ENCODE assay signal across 19 cellular contexts in the genomic region with DNA sequence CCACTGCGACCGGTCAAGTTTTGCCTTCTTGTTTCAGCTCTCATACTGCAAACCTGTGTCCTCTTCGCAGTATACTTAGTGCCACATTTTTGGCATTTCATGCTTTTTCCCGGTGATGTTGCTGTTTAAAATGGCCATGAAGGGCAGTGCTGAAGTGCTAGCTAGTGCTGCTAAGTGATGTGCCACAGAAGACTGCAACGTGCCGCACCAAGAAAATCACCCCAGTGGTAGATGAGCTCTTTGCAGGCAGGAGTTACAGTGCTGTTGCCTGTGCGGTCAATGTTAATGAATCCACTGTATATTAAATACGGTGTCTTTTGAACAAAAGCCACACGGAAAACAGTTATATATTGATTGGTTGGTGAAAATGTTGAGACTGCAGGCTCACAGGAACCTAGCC.
A peak's percentile ranks its signal among the peaks of the same experiment; 100 is the strongest.
DNase-seq lines count a peak whose midpoint lies in the region; ATAC-seq, FAIRE-seq and TF ChIP-seq lines count a peak whose summit lies in the region.
"Had no signal": no experiment of that assay in that cellular context is flagged by ENCODE, and none has a peak within 500 bp of the region (broad histone marks: within the 10 kb centered on the region; RNA-seq: fewer than 3 reads in every experiment).

No MANE protein-coding gene starts in this region.

- FAIRE-seq in urothelium cell line (lab: Jason Lieb, UNC) = no peak
- FAIRE-seq: GM12892, GM18507, RCC 7860 had no signal

- H3K4me3 Mint-ChIP-seq in WTC11 (no peak overlapping the region), glutamatergic neuron (ENCODE audit: unreplicated experiment) (no peak overlapping the region)
- H3K4me3 Mint-ChIP-seq in stimulated activated effector memory CD8-positive, alpha-beta T cell treated with anti-CD3 and anti-CD28 coated beads, Interleukin-12 subunit alpha, Interleukin-12 subunit beta, amount 100 ng/mL, for 72 hours = no peak overlapping the region
- H3K4me3 Mint-ChIP-seq: CD8-positive, alpha-beta T cell; HFFc6 had no signal

- ATAC-seq in WTC11 = peak; percentile 87
- ATAC-seq in stimulated activated effector memory CD8-positive, alpha-beta T cell treated with anti-CD3 and anti-CD28 coated beads, Interleukin-12 subunit alpha, Interleukin-12 subunit beta, amount 100 ng/mL, for 72 hours = no peak
- ATAC-seq: CD8-positive, alpha-beta T cell had no signal

- POLR2A ChIA-PET in WTC11 (lab: Charles Lee) = no interaction called here

- H3K27me3 Mint-ChIP-seq in WTC11 (ENCODE audit: low read depth) (peaks cover 3% of the 10 kb centered on the region; the same call in 1 of the 2 replicates), glutamatergic neuron (ENCODE audit: unreplicated experiment) (peaks cover 3% of the 10 kb centered on the region)

- CTCF ChIA-PET in WTC11 (lab: Charles Lee) = interaction anchor here (1.0 to 2.1 kb wide), 7 partner anchors 13 to 161 kb away, joined by 3 to 14 read pairs (median 3); no protein-coding TSS in a partner anchor

- DNase-seq in HuH-7 (ENCODE audit: low spot score) (peak; percentile 28), WTC11 (ENCODE audit: low spot score) (no peak), glutamatergic neuron (no peak), cerebellar cortex (ENCODE audit: low spot score) (no peak), urothelium cell line (ENCODE audit: low spot score) (no peak), HUDEP-2 (lab: John Stamatoyannopoulos, UW; ENCODE audit: unreplicated experiment in 76 of 76) (no peak)
- DNase-seq in stimulated activated effector memory CD8-positive, alpha-beta T cell treated with anti-CD3 and anti-CD28 coated beads, Interleukin-12 subunit alpha, Interleukin-12 subunit beta, amount 100 ng/mL, for 72 hours (ENCODE audit: low spot score in 2 of 2) = no peak
- DNase-seq: Calu3; CD8-positive, alpha-beta T cell; DMS53; HFFc6; NCI-H1417; NCI-H187 treated with DMSO at 0.1 percent for 48 hours; NCI-H345; NCI-H526 treated with DMSO at 0.1 percent for 48 hours; Right ventricle myocardium superior had no signal

- peaks cover 7% of the 10 kb centered on the region for H3K4me1 Mint-ChIP-seq in WTC11
- peaks cover 8% of the 10 kb centered on the region for H3K4me1 Mint-ChIP-seq in glutamatergic neuron (ENCODE audit: low read depth, unreplicated experiment)
- no peaks in the 10 kb centered on the region for H3K4me1 Mint-ChIP-seq in stimulated activated effector memory CD8-positive, alpha-beta T cell treated with anti-CD3 and anti-CD28 coated beads, Interleukin-12 subunit alpha, Interleukin-12 subunit beta, amount 100 ng/mL, for 72 hours

- H3K36me3 Mint-ChIP-seq in WTC11 (peaks cover 8% of the 10 kb centered on the region), glutamatergic neuron (ENCODE audit: unreplicated experiment) (no peaks in the 10 kb centered on the region)
- peaks cover 20% of the 10 kb centered on the region for H3K36me3 Mint-ChIP-seq in stimulated activated effector memory CD8-positive, alpha-beta T cell treated with anti-CD3 and anti-CD28 coated beads, Interleukin-12 subunit alpha, Interleukin-12 subunit beta, amount 100 ng/mL, for 72 hours

- H3K27ac Mint-ChIP-seq in WTC11 = no peak overlapping the region
- no peak overlapping the region for H3K27ac Mint-ChIP-seq in glutamatergic neuron (ENCODE audit: unreplicated experiment)
- peak overlapping the region; percentile 50 for H3K27ac Mint-ChIP-seq in stimulated activated effector memory CD8-positive, alpha-beta T cell treated with anti-CD3 and anti-CD28 coated beads, Interleukin-12 subunit alpha, Interleukin-12 subunit beta, amount 100 ng/mL, for 72 hours
- H3K27ac Mint-ChIP-seq: CD8-positive, alpha-beta T cell; HFFc6 had no signal

- H3K9me3 Mint-ChIP-seq in WTC11 (peaks cover 13% of the 10 kb centered on the region), glutamatergic neuron (ENCODE audit: unreplicated experiment) (peaks cover 2% of the 10 kb centered on the region)
- H3K9me3 Mint-ChIP-seq in stimulated activated effector memory CD8-positive, alpha-beta T cell treated with anti-CD3 and anti-CD28 coated beads, Interleukin-12 subunit alpha, Interleukin-12 subunit beta, amount 100 ng/mL, for 72 hours = peaks cover 2% of the 10 kb centered on the region
- H3K9me3 Mint-ChIP-seq: CD8-positive, alpha-beta T cell; HFFc6 had no signal

- no peak for TF ChIP-seq CTCF in WTC11 (IDR thresholded peaks at IDR 0.05)
- peak; percentile 9 for TF ChIP-seq CTCF in glutamatergic neuron (IDR thresholded peaks at IDR 0.05; ENCODE audit: partially characterized antibody, unreplicated experiment)

TF ChIP-seq in WTC11, 78 proteins besides CTCF, POLR2A, EP300 and RAD21 (continues in another document):
- TF ChIP-seq PREB (CRISPR knock-in tag; IDR thresholded peaks at IDR 0.05; ENCODE audit: borderline replicate concordance) = no peak
- TF ChIP-seq ESRRA (CRISPR knock-in tag; IDR thresholded peaks at IDR 0.05; ENCODE audit: borderline replicate concordance) = no peak
- TF ChIP-seq E2F4 (CRISPR knock-in tag; IDR thresholded peaks at IDR 0.05; ENCODE audit: borderline replicate concordance, low read depth) = no peak
- no peak for TF ChIP-seq IRF2 (CRISPR knock-in tag; IDR thresholded peaks at IDR 0.05; ENCODE audit: borderline replicate concordance, low read depth)
- TF ChIP-seq ATF2 (CRISPR knock-in tag; IDR thresholded peaks at IDR 0.05; ENCODE audit: borderline replicate concordance, low read depth) = no peak
- TF ChIP-seq CBFB (CRISPR knock-in tag; IDR thresholded peaks at IDR 0.05; ENCODE audit: low read depth) = no peak
- no peak for TF ChIP-seq RELA (CRISPR knock-in tag; IDR thresholded peaks at IDR 0.05; ENCODE audit: borderline replicate concordance)
- TF ChIP-seq, protein P1, sequence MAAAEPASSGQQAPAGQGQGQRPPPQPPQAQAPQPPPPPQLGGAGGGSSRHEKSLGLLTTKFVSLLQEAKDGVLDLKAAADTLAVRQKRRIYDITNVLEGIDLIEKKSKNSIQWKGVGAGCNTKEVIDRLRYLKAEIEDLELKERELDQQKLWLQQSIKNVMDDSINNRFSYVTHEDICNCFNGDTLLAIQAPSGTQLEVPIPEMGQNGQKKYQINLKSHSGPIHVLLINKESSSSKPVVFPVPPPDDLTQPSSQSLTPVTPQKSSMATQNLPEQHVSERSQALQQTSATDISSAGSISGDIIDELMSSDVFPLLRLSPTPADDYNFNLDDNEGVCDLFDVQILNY (CRISPR knock-in tag; IDR thresholded peaks at IDR 0.05) = no peak
- no peak for TF ChIP-seq ZNF281 (CRISPR knock-in tag; IDR thresholded peaks at IDR 0.05)
- no peak for TF ChIP-seq FOXP1 (CRISPR knock-in tag; IDR thresholded peaks at IDR 0.05; ENCODE audit: borderline replicate concordance)
- TF ChIP-seq HMGA2 (CRISPR knock-in tag; IDR thresholded peaks at IDR 0.05) = no peak
- no peak for TF ChIP-seq NR1H2 (CRISPR knock-in tag; IDR thresholded peaks at IDR 0.05)
